In genomic region chr7:157738064-157738460, GRCh38 we compare ENCODE assay signal across 28 cellular contexts.
DNase-seq lines count a peak whose midpoint lies in the region; ATAC-seq, FAIRE-seq and TF ChIP-seq lines count a peak whose summit lies in the region.
"Had no signal": no experiment of that assay in that cellular context is flagged by ENCODE, and none has a peak within 500 bp of the region (broad histone marks: within the 10 kb centered on the region; RNA-seq: fewer than 3 reads in every experiment).

No MANE protein-coding gene starts in this region.

- ATAC-seq in sciatic nerve: peak; percentile 84
- ATAC-seq: activated CD8-positive, alpha-beta T cell treated with anti-CD3 and anti-CD28 coated beads for 36 hours; body of pancreas; mucosa of descending colon; pancreas had no signal

- TF ChIP-seq EP300 in transverse colon (IDR thresholded peaks at IDR 0.05; ENCODE audit: low read depth): no peak

- H3K9me3 ChIP-seq in astrocyte (ENCODE audit: insufficient read depth, low read depth, low read length): no peaks in the 10 kb centered on the region
- no peaks in the 10 kb centered on the region for H3K9me3 ChIP-seq in transverse colon
- H3K9me3 ChIP-seq: BE2C, body of pancreas, mucosa of descending colon, pancreas, tibial nerve had no signal

- CTCF ChIA-PET in activated naive CD4-positive, alpha-beta T cell treated with anti-CD3 and anti-CD28 coated beads for 36 hours (lab: Charles Lee): no interaction called here
- CTCF ChIA-PET in activated naive CD4-positive, alpha-beta T cell treated with anti-CD3 and anti-CD28 coated beads, Interleukin-2, amount 10 ng/mL, durations not matched to agents 7 days and 5 days (lab: Charles Lee): no interaction called here
- CTCF ChIA-PET in activated CD4-positive, alpha-beta T cell treated with anti-CD3 and anti-CD28 coated beads, Interleukin-2, amount 10 ng/mL, durations not matched to agents 7 days and 5 days (lab: Charles Lee): no interaction called here

- no peaks in the 10 kb centered on the region for H3K4me1 ChIP-seq in astrocyte (ENCODE audit: insufficient read depth, low read length)
- H3K4me1 ChIP-seq in transverse colon: no peaks in the 10 kb centered on the region
- H3K4me1 ChIP-seq: BE2C, body of pancreas, pancreas had no signal

- H4K20me1 ChIP-seq in astrocyte (ENCODE audit: insufficient read depth, low read length): no peaks in the 10 kb centered on the region

- H3K4me3 ChIP-seq in astrocyte (ENCODE audit: insufficient read depth, low read depth, low read length) (no peak overlapping the region), transverse colon (no peak overlapping the region)
- H3K4me3 ChIP-seq: body of pancreas, mucosa of descending colon, pancreas had no signal

- H3K9me3 Mint-ChIP-seq in activated naive CD4-positive, alpha-beta T cell treated with anti-CD3 and anti-CD28 coated beads for 36 hours: no peaks in the 10 kb centered on the region
- H3K9me3 Mint-ChIP-seq in activated naive CD4-positive, alpha-beta T cell treated with anti-CD3 and anti-CD28 coated beads, Interleukin-2, amount 10 ng/mL, durations not matched to agents 7 days and 5 days: no peaks in the 10 kb centered on the region
- peaks cover 25% of the 10 kb centered on the region for H3K9me3 Mint-ChIP-seq in astrocyte (ENCODE audit: unreplicated experiment)
- H3K9me3 Mint-ChIP-seq in activated CD4-positive, alpha-beta T cell treated with anti-CD3 and anti-CD28 coated beads, Interleukin-2, amount 10 ng/mL, durations not matched to agents 7 days and 5 days: peaks cover 3% of the 10 kb centered on the region
- H3K9me3 Mint-ChIP-seq: activated CD8-positive, alpha-beta T cell treated with anti-CD3 and anti-CD28 coated beads for 36 hours; activated T-cell treated with anti-CD3 and anti-CD28 coated beads, Interleukin-2, amount 50 U/mL, for 24 hours had no signal

- POLR2A ChIA-PET in activated CD4-positive, alpha-beta T cell treated with anti-CD3 and anti-CD28 coated beads, Interleukin-2, amount 10 ng/mL, durations not matched to agents 7 days and 5 days (lab: Charles Lee): no interaction called here

- peaks cover 2% of the 10 kb centered on the region for H3K4me1 Mint-ChIP-seq in activated naive CD4-positive, alpha-beta T cell treated with anti-CD3 and anti-CD28 coated beads for 36 hours (ENCODE audit: low read depth)
- no peaks in the 10 kb centered on the region for H3K4me1 Mint-ChIP-seq in activated naive CD4-positive, alpha-beta T cell treated with anti-CD3 and anti-CD28 coated beads, Interleukin-2, amount 10 ng/mL, durations not matched to agents 7 days and 5 days
- H3K4me1 Mint-ChIP-seq in astrocyte (ENCODE audit: low read depth, unreplicated experiment): no peaks in the 10 kb centered on the region
- no peaks in the 10 kb centered on the region for H3K4me1 Mint-ChIP-seq in activated CD4-positive, alpha-beta T cell treated with anti-CD3 and anti-CD28 coated beads, Interleukin-2, amount 10 ng/mL, durations not matched to agents 7 days and 5 days

- no peak for DNase-seq in activated naive CD4-positive, alpha-beta T cell treated with anti-CD3 and anti-CD28 coated beads for 36 hours
- DNase-seq in activated naive CD4-positive, alpha-beta T cell treated with anti-CD3 and anti-CD28 coated beads, Interleukin-2, amount 10 ng/mL, durations not matched to agents 7 days and 5 days: no peak
- DNase-seq in astrocyte (ENCODE audit: low read depth) (peak; percentile 20), left kidney (ENCODE audit: low read depth, low spot score) (peak; percentile 87), sciatic nerve (ENCODE audit: low spot score) (no peak), G401 (ENCODE audit: low spot score) (no peak), transverse colon (no peak)
- DNase-seq in activated CD4-positive, alpha-beta T cell treated with anti-CD3 and anti-CD28 coated beads, Interleukin-2, amount 10 ng/mL, durations not matched to agents 7 days and 5 days: no peak
- DNase-seq: 8988T; activated CD8-positive, alpha-beta T cell treated with anti-CD3 and anti-CD28 coated beads for 36 hours; activated naive CD4-positive, alpha-beta T cell treated with anti-CD3 and anti-CD28 coated beads, Interleukin-2, amount 50 U/mL, for 16 hours; activated T-cell treated with anti-CD3 and anti-CD28 coated beads, Interleukin-2, amount 50 U/mL, for 24 hours; BE2C; COR-L47; dermis blood vessel endothelial cell; left cardiac atrium; NCI-H1105 treated with DMSO at 0.1 percent for 48 hours; NCI-H2107; NCI-H524 treated with DMSO at 0.1 percent for 48 hours; SHP77; stimulated activated naive CD8-positive, alpha-beta T cell treated with anti-CD3 and anti-CD28 coated beads, Interleukin-15, Interleukin-2, amounts not matched to agents 100 U/mL and 50 U/mL, for 24 hours had no signal

- TF ChIP-seq POLR2A in transverse colon (IDR thresholded peaks at IDR 0.05): no peak

- no peak overlapping the region for H3K4me3 Mint-ChIP-seq in activated naive CD4-positive, alpha-beta T cell treated with anti-CD3 and anti-CD28 coated beads for 36 hours
- H3K4me3 Mint-ChIP-seq in activated naive CD4-positive, alpha-beta T cell treated with anti-CD3 and anti-CD28 coated beads, Interleukin-2, amount 10 ng/mL, durations not matched to agents 7 days and 5 days: no peak overlapping the region
- H3K4me3 Mint-ChIP-seq in astrocyte (ENCODE audit: unreplicated experiment): no peak overlapping the region
- H3K4me3 Mint-ChIP-seq in activated CD4-positive, alpha-beta T cell treated with anti-CD3 and anti-CD28 coated beads, Interleukin-2, amount 10 ng/mL, durations not matched to agents 7 days and 5 days: no peak overlapping the region
- H3K4me3 Mint-ChIP-seq: activated CD8-positive, alpha-beta T cell treated with anti-CD3 and anti-CD28 coated beads for 36 hours; activated T-cell treated with anti-CD3 and anti-CD28 coated beads, Interleukin-2, amount 50 U/mL, for 24 hours had no signal

- H2AFZ ChIP-seq in astrocyte (ENCODE audit: low read depth, low read length): peak overlapping the region; percentile 52

- peak overlapping the region; percentile 48 for H3K4me2 ChIP-seq in astrocyte (ENCODE audit: low read length)

- H3K27me3 ChIP-seq in astrocyte (ENCODE audit: insufficient read depth, low read length) (no peaks in the 10 kb centered on the region), transverse colon (no peaks in the 10 kb centered on the region)
- H3K27me3 ChIP-seq: BE2C, body of pancreas, pancreas, tibial nerve had no signal

- no peaks in the 10 kb centered on the region for H3K36me3 Mint-ChIP-seq in activated naive CD4-positive, alpha-beta T cell treated with anti-CD3 and anti-CD28 coated beads for 36 hours (ENCODE audit: low read depth)
- no peaks in the 10 kb centered on the region for H3K36me3 Mint-ChIP-seq in activated naive CD4-positive, alpha-beta T cell treated with anti-CD3 and anti-CD28 coated beads, Interleukin-2, amount 10 ng/mL, durations not matched to agents 7 days and 5 days
- H3K36me3 Mint-ChIP-seq in astrocyte (ENCODE audit: low read depth, unreplicated experiment): no peaks in the 10 kb centered on the region
- no peaks in the 10 kb centered on the region for H3K36me3 Mint-ChIP-seq in activated CD4-positive, alpha-beta T cell treated with anti-CD3 and anti-CD28 coated beads, Interleukin-2, amount 10 ng/mL, durations not matched to agents 7 days and 5 days (ENCODE audit: low read depth)

- H3K36me3 ChIP-seq in astrocyte (ENCODE audit: insufficient read depth, low read length) (no peaks in the 10 kb centered on the region), transverse colon (no peaks in the 10 kb centered on the region)
- H3K36me3 ChIP-seq: BE2C, pancreas, tibial nerve had no signal

- H3K79me2 ChIP-seq in astrocyte (ENCODE audit: insufficient read depth, low read length): no peaks in the 10 kb centered on the region

- H3K27ac Mint-ChIP-seq in activated naive CD4-positive, alpha-beta T cell treated with anti-CD3 and anti-CD28 coated beads for 36 hours: peak overlapping the region; percentile 40
- no peak overlapping the region for H3K27ac Mint-ChIP-seq in activated naive CD4-positive, alpha-beta T cell treated with anti-CD3 and anti-CD28 coated beads, Interleukin-2, amount 10 ng/mL, durations not matched to agents 7 days and 5 days
- no peak overlapping the region for H3K27ac Mint-ChIP-seq in astrocyte (ENCODE audit: unreplicated experiment)
- no peak overlapping the region for H3K27ac Mint-ChIP-seq in activated CD4-positive, alpha-beta T cell treated with anti-CD3 and anti-CD28 coated beads, Interleukin-2, amount 10 ng/mL, durations not matched to agents 7 days and 5 days
- H3K27ac Mint-ChIP-seq: activated CD8-positive, alpha-beta T cell treated with anti-CD3 and anti-CD28 coated beads for 36 hours; activated T-cell treated with anti-CD3 and anti-CD28 coated beads, Interleukin-2, amount 50 U/mL, for 24 hours had no signal

- H3K9ac ChIP-seq in astrocyte (ENCODE audit: low read length): no peak overlapping the region

- TF ChIP-seq CTCF in astrocyte (IDR thresholded peaks at IDR 0.05; ENCODE audit: insufficient read depth, low read depth, low read length) (no peak), transverse colon (IDR thresholded peaks at IDR 0.05) (no peak)

- peaks cover 3% of the 10 kb centered on the region for H3K27me3 Mint-ChIP-seq in activated naive CD4-positive, alpha-beta T cell treated with anti-CD3 and anti-CD28 coated beads for 36 hours (ENCODE audit: low read depth)
- H3K27me3 Mint-ChIP-seq in activated naive CD4-positive, alpha-beta T cell treated with anti-CD3 and anti-CD28 coated beads, Interleukin-2, amount 10 ng/mL, durations not matched to agents 7 days and 5 days: peaks cover 34% of the 10 kb centered on the region
- no peaks in the 10 kb centered on the region for H3K27me3 Mint-ChIP-seq in astrocyte (ENCODE audit: low read depth, unreplicated experiment)
- no peaks in the 10 kb centered on the region for H3K27me3 Mint-ChIP-seq in activated CD4-positive, alpha-beta T cell treated with anti-CD3 and anti-CD28 coated beads, Interleukin-2, amount 10 ng/mL, durations not matched to agents 7 days and 5 days

- 32% methylated on average over 11 of the region's 11 CpGs; no CpG with 5 or more reads in 1 of the 2 donors for WGBS in transverse colon (ENCODE audit: low coverage in 1 of 2), 2 donors

- in situ Hi-C loops in G401 (cut with HindIII; ENCODE audit: low sequenced_read_pairs) (no loop called here), transverse colon (cut with MboI; ENCODE audit: low pct_ligation_motif_present in 1 of 4, low pct_unique_long_range_greater_than_20kb in 1 of 4, low sequenced_read_pairs in 3 of 4) (no loop called here)

- intact Hi-C loops in activated naive CD4-positive, alpha-beta T cell treated with anti-CD3 and anti-CD28 coated beads for 36 hours (cut with micrococcal nuclease): no loop called here
- intact Hi-C loops in sciatic nerve (cut with DNase I): no loop called here
- intact Hi-C loops in transverse colon (cut with DNase I; ENCODE audit: low total_unique reads): no loop called here

- FAIRE-seq in astrocyte (lab: Jason Lieb, UNC): no peak
- FAIRE-seq: frontal cortex, pancreas had no signal

- no peak overlapping the region for H3K27ac ChIP-seq in astrocyte (ENCODE audit: low read depth, low read length)
- no peak overlapping the region for H3K27ac ChIP-seq in transverse colon
- H3K27ac ChIP-seq: body of pancreas, epithelial cell of prostate, pancreas, VCaP had no signal

Comparison
In these comparisons a context has a peak if more than half of its experiments do, and no peak if none do; other contexts are left out.
1. DNase-seq: peak in astrocyte (single experiment) and left kidney (single experiment); none in activated naive CD4-positive, alpha-beta T cell treated with anti-CD3 and anti-CD28 coated beads for 36 hours (single experiment), activated naive CD4-positive, alpha-beta T cell treated with anti-CD3 and anti-CD28 coated beads, Interleukin-2, amount 10 ng/mL, durations not matched to agents 7 days and 5 days (single experiment), sciatic nerve (single experiment), G401 (single experiment), transverse colon (single experiment) and activated CD4-positive, alpha-beta T cell treated with anti-CD3 and anti-CD28 coated beads, Interleukin-2, amount 10 ng/mL, durations not matched to agents 7 days and 5 days (single experiment).